Comparison of ENCODE assay signal across 11 cellular contexts in the genomic region with DNA sequence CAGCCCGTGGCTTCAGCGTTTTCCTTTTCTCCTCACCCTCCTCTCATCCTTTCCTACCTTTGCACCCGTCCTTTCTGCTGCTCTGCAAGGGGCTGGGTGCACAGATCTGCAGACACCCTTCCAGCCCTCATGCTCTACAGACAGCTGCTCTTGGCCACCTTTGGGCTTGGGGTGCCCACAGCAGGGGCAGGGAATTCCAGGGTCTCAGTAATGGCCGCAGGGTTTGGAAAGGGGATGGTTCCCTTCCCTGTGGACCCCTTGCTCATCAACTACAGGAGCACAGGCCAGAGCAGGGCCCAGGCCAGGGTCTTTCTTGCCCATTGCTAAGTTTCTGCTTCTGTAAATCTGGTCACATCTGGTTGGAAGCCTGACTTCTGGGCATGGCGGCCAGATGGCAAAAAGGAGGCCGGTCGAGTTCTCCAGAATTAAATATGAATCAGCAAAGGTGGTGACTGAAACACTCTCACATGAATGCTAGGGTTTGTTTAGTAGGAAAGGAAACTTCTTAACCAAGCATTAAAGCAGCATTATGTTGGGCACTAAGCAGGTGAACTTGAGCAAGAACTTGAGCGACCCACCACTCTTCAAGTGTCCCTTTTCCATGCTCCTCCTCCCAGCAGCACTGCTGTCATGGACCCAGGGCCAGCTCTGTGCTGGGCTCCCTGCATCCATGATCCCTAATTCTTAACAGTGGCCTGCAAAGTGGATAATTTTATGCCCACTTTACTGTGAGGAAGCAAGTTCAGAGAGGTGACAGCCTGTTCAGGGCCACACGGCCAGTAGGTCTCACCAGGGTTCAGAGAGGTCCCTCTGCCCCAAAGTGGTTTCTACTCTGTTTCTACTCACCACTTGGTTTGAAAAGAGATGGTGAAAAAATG. TPM values are rescaled to one million over a fixed set of nuclear protein-coding genes. Genes with fewer than 3 reads are reported as not detected.
DNase-seq lines count a peak whose midpoint lies in the region; ATAC-seq and TF ChIP-seq lines count a peak whose summit lies in the region.
"Had no signal": no experiment of that assay in that cellular context is flagged by ENCODE, and none has a peak within 500 bp of the region (broad histone marks: within the 10 kb centered on the region; RNA-seq: fewer than 3 reads in every experiment).

No MANE protein-coding gene starts in this region.

- TSS peak; percentile 28 for BruUV-seq in Calu3 (replicated peaks; lab: Mats Ljungman, UMichigan)

- H3K4me3 Mint-ChIP-seq in Calu3 (ENCODE audit: low read depth, unreplicated experiment) (peak overlapping the region; percentile 75), progenitor cell of endocrine pancreas (ENCODE audit: low read depth) (peak overlapping the region; percentile 46)
- peak overlapping the region; percentile 20 for H3K4me3 Mint-ChIP-seq in activated T-helper 1 cell treated with anti-CD3 and anti-CD28 coated beads, Interleukin-12 subunit alpha, Interleukin-12 subunit beta, Interleukin-2, Interleukin-4 antibody, amounts not matched to agents 30 ng/mL and 10 ng/mL and 1 ng/mL, durations not matched to agents 14 hours and 24 hours and 36 hours

- peak overlapping the region; percentile 20 for H3K27ac Mint-ChIP-seq in Calu3 (ENCODE audit: unreplicated experiment)
- H3K27ac Mint-ChIP-seq in activated T-helper 1 cell treated with anti-CD3 and anti-CD28 coated beads, Interleukin-12 subunit alpha, Interleukin-12 subunit beta, Interleukin-2, Interleukin-4 antibody, amounts not matched to agents 30 ng/mL and 10 ng/mL and 1 ng/mL, durations not matched to agents 14 hours and 24 hours and 36 hours = no peak overlapping the region
- peak overlapping the region; percentile 45 for H3K27ac Mint-ChIP-seq in progenitor cell of endocrine pancreas

- TF ChIP-seq CTCF in Calu3 (IDR thresholded peaks at IDR 0.05; ENCODE audit: unreplicated experiment) = no peak
- no peak for TF ChIP-seq CTCF in progenitor cell of endocrine pancreas (IDR thresholded peaks at IDR 0.05; ENCODE audit: unreplicated experiment)

- peaks cover 17% of the 10 kb centered on the region for H3K36me3 Mint-ChIP-seq in Calu3 (ENCODE audit: insufficient read depth, unreplicated experiment)
- H3K36me3 Mint-ChIP-seq in activated T-helper 1 cell treated with anti-CD3 and anti-CD28 coated beads, Interleukin-12 subunit alpha, Interleukin-12 subunit beta, Interleukin-2, Interleukin-4 antibody, amounts not matched to agents 30 ng/mL and 10 ng/mL and 1 ng/mL, durations not matched to agents 14 hours and 24 hours and 36 hours (ENCODE audit: low read depth) = no peaks in the 10 kb centered on the region
- H3K36me3 Mint-ChIP-seq in progenitor cell of endocrine pancreas (ENCODE audit: insufficient read depth) = peaks cover 4% of the 10 kb centered on the region

- no peaks in the 10 kb centered on the region for H3K27me3 Mint-ChIP-seq in Calu3 (ENCODE audit: unreplicated experiment)
- peaks cover 40% of the 10 kb centered on the region for H3K27me3 Mint-ChIP-seq in activated T-helper 1 cell treated with anti-CD3 and anti-CD28 coated beads, Interleukin-12 subunit alpha, Interleukin-12 subunit beta, Interleukin-2, Interleukin-4 antibody, amounts not matched to agents 30 ng/mL and 10 ng/mL and 1 ng/mL, durations not matched to agents 14 hours and 24 hours and 36 hours (ENCODE audit: insufficient read depth)
- H3K27me3 Mint-ChIP-seq in progenitor cell of endocrine pancreas = peaks cover 24% of the 10 kb centered on the region

- DNase-seq in Calu3 (no peak), left ventricle myocardium superior (no peak), progenitor cell of endocrine pancreas (ENCODE audit: low spot score, unreplicated experiment) (no peak), HK-2 (ENCODE audit: unreplicated experiment) (no peak), NCI-H774 (lab: John Stamatoyannopoulos, UW) (no peak), OCI-M1 (lab: John Stamatoyannopoulos, UW) (no peak)
- DNase-seq in activated T-helper 1 cell treated with anti-CD3 and anti-CD28 coated beads, Interleukin-12 subunit alpha, Interleukin-12 subunit beta, Interleukin-2, Interleukin-4 antibody, amounts not matched to agents 30 ng/mL and 10 ng/mL and 1 ng/mL, durations not matched to agents 14 hours and 24 hours and 36 hours (ENCODE audit: low spot score) = no peak
- DNase-seq: colonic mucosa, DND-41, NCI-H2029 treated with DMSO at 0.1 percent for 48 hours had no signal

- H3K9me3 Mint-ChIP-seq in Calu3 (ENCODE audit: low read depth, unreplicated experiment) (peaks cover 5% of the 10 kb centered on the region), progenitor cell of endocrine pancreas (ENCODE audit: low read depth) (peaks cover 3% of the 10 kb centered on the region)
- H3K9me3 Mint-ChIP-seq in activated T-helper 1 cell treated with anti-CD3 and anti-CD28 coated beads, Interleukin-12 subunit alpha, Interleukin-12 subunit beta, Interleukin-2, Interleukin-4 antibody, amounts not matched to agents 30 ng/mL and 10 ng/mL and 1 ng/mL, durations not matched to agents 14 hours and 24 hours and 36 hours = peaks cover 10% of the 10 kb centered on the region

- CTCF ChIA-PET in Calu3 (lab: Charles Lee) = no interaction called here

- peak; percentile 0 for ATAC-seq in left ventricle myocardium superior
- ATAC-seq in HG02938 (IDR thresholded peaks at IDR 0.05; ENCODE audit: unreplicated experiment) = no peak

- H3K4me1 Mint-ChIP-seq in Calu3 (ENCODE audit: low read depth, unreplicated experiment) = peaks cover 26% of the 10 kb centered on the region
- no peaks in the 10 kb centered on the region for H3K4me1 Mint-ChIP-seq in activated T-helper 1 cell treated with anti-CD3 and anti-CD28 coated beads, Interleukin-12 subunit alpha, Interleukin-12 subunit beta, Interleukin-2, Interleukin-4 antibody, amounts not matched to agents 30 ng/mL and 10 ng/mL and 1 ng/mL, durations not matched to agents 14 hours and 24 hours and 36 hours (ENCODE audit: low read depth)
- no peaks in the 10 kb centered on the region for H3K4me1 Mint-ChIP-seq in progenitor cell of endocrine pancreas (ENCODE audit: low read depth)

- intact Hi-C loops in Calu3 (cut with micrococcal nuclease; ENCODE audit: unreplicated experiment) = no loop called here
- intact Hi-C loops in activated T-helper 1 cell treated with anti-CD3 and anti-CD28 coated beads, Interleukin-12 subunit alpha, Interleukin-12 subunit beta, Interleukin-2, Interleukin-4 antibody, amounts not matched to agents 30 ng/mL and 10 ng/mL and 1 ng/mL, durations not matched to agents 14 hours and 24 hours and 36 hours (cut with micrococcal nuclease) = no loop called here
- intact Hi-C loops in left ventricle myocardium superior (cut with micrococcal nuclease) = no loop called here

RNA-seq across cellular contexts. Expression of a gene that starts 1.5 kb away (rescaled TPM):
- total RNA-seq in Calu3 (2022) = 24.7 and 28.5 TPM in 2 replicates
- total RNA-seq in activated T-helper 1 cell treated with anti-CD3 and anti-CD28 coated beads, Interleukin-12 subunit alpha, Interleukin-12 subunit beta, Interleukin-2, Interleukin-4 antibody, amounts not matched to agents 30 ng/mL and 10 ng/mL and 1 ng/mL, durations not matched to agents 14 hours and 24 hours and 36 hours = 0.15 and 0.18 TPM in 2 replicates
- 94.6 TPM for total RNA-seq in left ventricle myocardium superior
- 2.3 and 2.4 TPM in 2 replicates for total RNA-seq in progenitor cell of endocrine pancreas

Comparison
In these comparisons a context has a peak if more than half of its experiments do, and no peak if none do; other contexts are left out.
1. H3K4me3 Mint-ChIP-seq: peak in every context shown above with its lines; median percentile 75 in Calu3; 46 in progenitor cell of endocrine pancreas; 20 in activated T-helper 1 cell treated with anti-CD3 and anti-CD28 coated beads, Interleukin-12 subunit alpha, Interleukin-12 subunit beta, Interleukin-2, Interleukin-4 antibody, amounts not matched to agents 30 ng/mL and 10 ng/mL and 1 ng/mL, durations not matched to agents 14 hours and 24 hours and 36 hours.